ENCODE assay signal across 19 cellular contexts in genomic region chr1:113195115-113195845, GRCh38.
"Had no signal": no experiment of that assay in that cellular context is flagged by ENCODE, and none has a peak within 500 bp of the region (broad histone marks: within the 10 kb centered on the region; RNA-seq: fewer than 3 reads in every experiment).

No MANE protein-coding gene starts in this region.

- H3K9me3 ChIP-seq: ascending aorta, gastroesophageal sphincter, heart left ventricle, psoas muscle, stomach had no signal

- H3K4me1 ChIP-seq: ascending aorta, gastroesophageal sphincter, psoas muscle had no signal

- H3K27me3 ChIP-seq: ascending aorta, gastroesophageal sphincter, heart left ventricle, stomach had no signal

- H3K27ac Mint-ChIP-seq: activated naive CD4-positive, alpha-beta T cell treated with anti-CD3 and anti-CD28 coated beads, Interleukin-2, amount 10 ng/mL, durations not matched to agents 7 days and 5 days; memory B cell; naive thymus-derived CD4-positive, alpha-beta T cell; stimulated activated effector memory CD8-positive, alpha-beta T cell treated with anti-CD3 and anti-CD28 coated beads, Interleukin-12 subunit alpha, Interleukin-12 subunit beta, amount 100 ng/mL, for 72 hours; T-helper 1 cell treated with Interleukin-12 subunit alpha and Interleukin-12 subunit beta and Interleukin-4 antibody, amounts not matched to agents 30 μg/mL and 1 μg/mL, for 36 hours; type B pancreatic cell had no signal

- H3K36me3 Mint-ChIP-seq: activated naive CD4-positive, alpha-beta T cell treated with anti-CD3 and anti-CD28 coated beads, Interleukin-2, amount 10 ng/mL, durations not matched to agents 7 days and 5 days; memory B cell; stimulated activated effector memory CD8-positive, alpha-beta T cell treated with anti-CD3 and anti-CD28 coated beads, Interleukin-12 subunit alpha, Interleukin-12 subunit beta, amount 100 ng/mL, for 72 hours; type B pancreatic cell had no signal

- H3K4me1 Mint-ChIP-seq: central memory CD8-positive, alpha-beta T cell; stimulated activated effector memory CD8-positive, alpha-beta T cell treated with anti-CD3 and anti-CD28 coated beads, Interleukin-12 subunit alpha, Interleukin-12 subunit beta, amount 100 ng/mL, for 72 hours had no signal

- H3K27me3 Mint-ChIP-seq: activated naive CD4-positive, alpha-beta T cell treated with anti-CD3 and anti-CD28 coated beads, Interleukin-2, amount 10 ng/mL, durations not matched to agents 7 days and 5 days; memory B cell; type B pancreatic cell had no signal

- H3K4me3 Mint-ChIP-seq: activated naive CD4-positive, alpha-beta T cell treated with anti-CD3 and anti-CD28 coated beads, Interleukin-2, amount 10 ng/mL, durations not matched to agents 7 days and 5 days; central memory CD8-positive, alpha-beta T cell; memory B cell; naive thymus-derived CD4-positive, alpha-beta T cell; stimulated activated effector memory CD8-positive, alpha-beta T cell treated with anti-CD3 and anti-CD28 coated beads, Interleukin-12 subunit alpha, Interleukin-12 subunit beta, amount 100 ng/mL, for 72 hours; T-helper 1 cell treated with Interleukin-12 subunit alpha and Interleukin-12 subunit beta and Interleukin-4 antibody, amounts not matched to agents 30 μg/mL and 1 μg/mL, for 36 hours; type B pancreatic cell had no signal

- DNase-seq: activated CD4-positive, CD25-positive, alpha-beta regulatory T cell treated with anti-CD3 and anti-CD28 coated beads, Interleukin-2, amount 50 U/mL, for 72 hours; activated CD8-positive, alpha-beta memory T cell treated with anti-CD3 and anti-CD28 coated beads for 24 hours; activated CD8-positive, alpha-beta memory T cell treated with anti-CD3 and anti-CD28 coated beads, Interleukin-2, amount 50 U/mL, for 48 hours; activated effector memory CD4-positive, alpha-beta T cell treated with Interleukin-2 at 50 U/mL for 16 hours; activated naive CD4-positive, alpha-beta T cell treated with anti-CD3 and anti-CD28 coated beads, Interleukin-2, amount 10 ng/mL, durations not matched to agents 7 days and 5 days; activated T-cell treated with anti-CD3 and anti-CD28 coated beads, Interleukin-2, amount 50 U/mL, for 48 hours; cortex of kidney; heart left ventricle; naive thymus-derived CD4-positive, alpha-beta T cell; psoas muscle; stimulated activated CD4-positive, alpha-beta T cell treated with anti-CD3 and anti-CD28 coated beads, Interleukin-4, amount 100 ng/mL, for 24 hours; stomach had no signal

- H3K4me3 ChIP-seq: ascending aorta, gastroesophageal sphincter, heart left ventricle, psoas muscle, stomach had no signal

- H3K36me3 ChIP-seq: ascending aorta, gastroesophageal sphincter, heart left ventricle, stomach had no signal

- H3K27ac ChIP-seq: ascending aorta, gastroesophageal sphincter, heart left ventricle, psoas muscle, stomach had no signal
